8 cellular contexts compared by ENCODE assay signal in genomic region chr1:77538956-77539509, GRCh38.
DNase-seq lines count a peak whose midpoint lies in the region; ATAC-seq, FAIRE-seq and TF ChIP-seq lines count a peak whose summit lies in the region.

No MANE protein-coding gene starts in this region.

- H3K27me3 ChIP-seq in ACC112 (ENCODE audit: insufficient read depth, low read length), result no peaks in the 10 kb centered on the region
- H3K27me3 ChIP-seq in astrocyte (ENCODE audit: insufficient read depth, low read length), result no peaks in the 10 kb centered on the region
- no peaks in the 10 kb centered on the region for H3K27me3 ChIP-seq in HAP-1 (ENCODE audit: low read depth)

- H3K79me2 ChIP-seq in ACC112 (ENCODE audit: control insufficient read depth, insufficient read depth, low read length, unreplicated experiment), result no peaks in the 10 kb centered on the region
- H3K79me2 ChIP-seq in astrocyte (ENCODE audit: insufficient read depth, low read length), result no peaks in the 10 kb centered on the region

- DNase-seq in astrocyte (ENCODE audit: low read depth), result peak; percentile 90
- no peak for DNase-seq in mucosa of descending colon
- DNase-seq in NCI-H146 treated with DMSO at 0.1 percent for 48 hours (lab: John Stamatoyannopoulos, UW; ENCODE audit: unreplicated experiment), result no peak
- DNase-seq in HAP-1 (ENCODE audit: low spot score in 2 of 2), result no peak
- DNase-seq in naive thymus-derived CD8-positive, alpha-beta T cell, result no peak

- H3K4me1 Mint-ChIP-seq in astrocyte (ENCODE audit: low read depth, unreplicated experiment), result peaks cover 28% of the 10 kb centered on the region
- H3K4me1 Mint-ChIP-seq in naive thymus-derived CD8-positive, alpha-beta T cell, result peaks cover 0 to 8% (median 2%) of the 10 kb centered on the region in 4 donors

- TF ChIP-seq CTCF in astrocyte (IDR thresholded peaks at IDR 0.05; ENCODE audit: insufficient read depth, low read depth, low read length) (no peak), mucosa of descending colon (IDR thresholded peaks at IDR 0.05) (no peak)

- no peaks in the 10 kb centered on the region for H4K20me1 ChIP-seq in astrocyte (ENCODE audit: insufficient read depth, low read length)

- in situ Hi-C loops in HAP-1 (cut with MboI; ENCODE audit: low sequenced_read_pairs), result loop anchor here (10.0 kb wide), 1 partner anchor 394 kb away; no protein-coding TSS in a partner anchor

- POLR2A ChIA-PET in naive thymus-derived CD8-positive, alpha-beta T cell (lab: Charles Lee), result no interaction called here

- H3K27ac Mint-ChIP-seq in astrocyte (ENCODE audit: unreplicated experiment), result peak overlapping the region; percentile 89
- peak overlapping the region in 1 of 10 donors; percentile 15 for H3K27ac Mint-ChIP-seq in naive thymus-derived CD8-positive, alpha-beta T cell

- H3K9me3 Mint-ChIP-seq in astrocyte (ENCODE audit: unreplicated experiment), result no peaks in the 10 kb centered on the region
- H3K9me3 Mint-ChIP-seq in naive thymus-derived CD8-positive, alpha-beta T cell, result no peaks in the 10 kb centered on the region

- ATAC-seq in GM19438 (IDR thresholded peaks at IDR 0.05; ENCODE audit: low read depth, unreplicated experiment) (peak; percentile 90), HG03457 (IDR thresholded peaks at IDR 0.05; ENCODE audit: unreplicated experiment) (peak; percentile 64), mucosa of descending colon (peak; percentile 78)
- no peak for ATAC-seq in naive thymus-derived CD8-positive, alpha-beta T cell

- no peaks in the 10 kb centered on the region for H3K27me3 Mint-ChIP-seq in astrocyte (ENCODE audit: low read depth, unreplicated experiment)
- H3K27me3 Mint-ChIP-seq in naive thymus-derived CD8-positive, alpha-beta T cell, result no peaks in the 10 kb centered on the region

- H3K4me2 ChIP-seq in astrocyte (ENCODE audit: low read length), result peak overlapping the region; percentile 87

- no peaks in the 10 kb centered on the region for H3K36me3 Mint-ChIP-seq in astrocyte (ENCODE audit: low read depth, unreplicated experiment)
- H3K36me3 Mint-ChIP-seq in naive thymus-derived CD8-positive, alpha-beta T cell, result peaks cover 6 to 54% (median 23%) of the 10 kb centered on the region in 3 donors

- peaks cover 76% of the 10 kb centered on the region for H3K4me1 ChIP-seq in ACC112 (ENCODE audit: control insufficient read depth, insufficient read depth, low read length, unreplicated experiment)
- H3K4me1 ChIP-seq in astrocyte (ENCODE audit: insufficient read depth, low read length), result peaks cover 42% of the 10 kb centered on the region
- H3K4me1 ChIP-seq in mucosa of descending colon (ENCODE audit: low read depth), result no peaks in the 10 kb centered on the region
- no peaks in the 10 kb centered on the region for H3K4me1 ChIP-seq in HAP-1

- H3K27ac ChIP-seq in ACC112 (ENCODE audit: low read depth, low read length) (peak overlapping the region; percentile 98), astrocyte (ENCODE audit: low read depth, low read length) (peak overlapping the region; percentile 96)

- no peaks in the 10 kb centered on the region for H3K9me3 ChIP-seq in astrocyte (ENCODE audit: insufficient read depth, low read depth, low read length)
- H3K9me3 ChIP-seq in mucosa of descending colon, result no peaks in the 10 kb centered on the region
- no peaks in the 10 kb centered on the region for H3K9me3 ChIP-seq in HAP-1

- H3K36me3 ChIP-seq in ACC112 (ENCODE audit: insufficient read depth, low read length) (no peaks in the 10 kb centered on the region), astrocyte (ENCODE audit: insufficient read depth, low read length) (no peaks in the 10 kb centered on the region), mucosa of descending colon (ENCODE audit: low read depth) (no peaks in the 10 kb centered on the region), HAP-1 (replicated peaks) (no peaks in the 10 kb centered on the region)

- peak; percentile 56 for FAIRE-seq in astrocyte (lab: Jason Lieb, UNC)

- H3K4me3 Mint-ChIP-seq in astrocyte (ENCODE audit: unreplicated experiment), result no peak overlapping the region
- no peak overlapping the region for H3K4me3 Mint-ChIP-seq in naive thymus-derived CD8-positive, alpha-beta T cell

- intact Hi-C loops in mucosa of descending colon (cut with DNase I, micrococcal nuclease), result loop anchor here in 1 of 2 donors (10.0 kb wide), 1 partner anchor 1384 kb away; no protein-coding TSS in a partner anchor

- peak overlapping the region; percentile 84 for H3K9ac ChIP-seq in astrocyte (ENCODE audit: low read length)

- H2AFZ ChIP-seq in ACC112 (ENCODE audit: low read length, unreplicated experiment) (peak overlapping the region; percentile 35), astrocyte (ENCODE audit: low read depth, low read length) (peak overlapping the region; percentile 59)

- peak overlapping the region; percentile 40; the same call in 1 of the 2 replicates for H3K4me3 ChIP-seq in ACC112 (ENCODE audit: low read depth, low read length)
- peak overlapping the region; percentile 19 for H3K4me3 ChIP-seq in astrocyte (ENCODE audit: insufficient read depth, low read depth, low read length)
- no peak overlapping the region for H3K4me3 ChIP-seq in mucosa of descending colon
- H3K4me3 ChIP-seq in HAP-1, result no peak overlapping the region

Comparison
In these comparisons a context has a peak if more than half of its experiments do, and no peak if none do; other contexts are left out.
1. H3K4me3 ChIP-seq: peak in ACC112 (single experiment) and astrocyte (single experiment); none in mucosa of descending colon (single experiment) and HAP-1 (single experiment).
2. ATAC-seq: peak in GM19438 (single experiment), HG03457 (single experiment) and mucosa of descending colon (single experiment); none in naive thymus-derived CD8-positive, alpha-beta T cell (0 of 2).